14 cellular contexts compared by ENCODE assay signal in genomic region chr5:112253478-112254250, GRCh38.
DNase-seq lines count a peak whose midpoint lies in the region; ATAC-seq, FAIRE-seq and TF ChIP-seq lines count a peak whose summit lies in the region.
"Had no signal": no experiment of that assay in that cellular context is flagged by ENCODE, and none has a peak within 500 bp of the region (broad histone marks: within the 10 kb centered on the region; RNA-seq: fewer than 3 reads in every experiment).

No MANE protein-coding gene starts in this region.

- H3K27me3 ChIP-seq in bronchial epithelial cell (ENCODE audit: control insufficient read depth, insufficient read depth, low read length): no peaks in the 10 kb centered on the region

- peaks cover 6% of the 10 kb centered on the region for H3K4me1 Mint-ChIP-seq in nephron progenitor cell
- H3K4me1 Mint-ChIP-seq: natural killer cell had no signal

- H3K4me3 Mint-ChIP-seq in nephron progenitor cell: no peak overlapping the region
- H3K4me3 Mint-ChIP-seq: natural killer cell had no signal

- no peak for TF ChIP-seq CTCF in bronchial epithelial cell (IDR thresholded peaks at IDR 0.05; ENCODE audit: insufficient read depth, low read length, severe bottlenecking)
- no peak for TF ChIP-seq CTCF in nephron progenitor cell (IDR thresholded peaks at IDR 0.05)

- no peak for FAIRE-seq in bronchial epithelial cell (lab: Jason Lieb, UNC)

- ATAC-seq in left cardiac atrium: peak; percentile 88 to 96

- no peak overlapping the region for H3K4me3 ChIP-seq in bronchial epithelial cell (ENCODE audit: low read depth, low read length)
- H3K4me3 ChIP-seq: skin epidermis had no signal

- peak; percentile 15 for DNase-seq in HS-5 (ENCODE audit: low read depth)
- DNase-seq in bronchial epithelial cell (ENCODE audit: low read depth): peak; percentile 89
- DNase-seq in left cardiac atrium: peak; percentile 50
- DNase-seq in stromal cell of bone marrow (ENCODE audit: low read depth): peak; percentile 75
- no peak for DNase-seq in nephron progenitor cell
- DNase-seq in UCSD-AML1 (lab: John Stamatoyannopoulos, UW; ENCODE audit: unreplicated experiment): no peak
- DNase-seq in occipital lobe (lab: John Stamatoyannopoulos, UW): no peak
- no peak for DNase-seq in NCI-H1930 (lab: John Stamatoyannopoulos, UW)
- DNase-seq: activated naive CD4-positive, alpha-beta T cell treated with anti-CD3 and anti-CD28 coated beads, Interleukin-2, amount 50 U/mL, for 16 hours; cortex of kidney; kidney glomerular epithelial cell; natural killer cell; NCI-H187 treated with DMSO at 0.1 percent for 48 hours had no signal

- peaks cover 4% of the 10 kb centered on the region for H3K27me3 Mint-ChIP-seq in nephron progenitor cell (ENCODE audit: low read depth, poor library complexity)

- intact Hi-C loops in left cardiac atrium (cut with DNase I): loop anchor here in 1 of 2 donors (10.0 kb wide), 1 partner anchor 161 kb away; the partner anchor contains the start of gene EPB41L4A

- H3K36me3 Mint-ChIP-seq in nephron progenitor cell (ENCODE audit: low read depth): no peaks in the 10 kb centered on the region
- H3K36me3 Mint-ChIP-seq: natural killer cell had no signal

- no peaks in the 10 kb centered on the region for H3K9me3 Mint-ChIP-seq in nephron progenitor cell
- H3K9me3 Mint-ChIP-seq: natural killer cell had no signal

- no peaks in the 10 kb centered on the region for H3K36me3 ChIP-seq in bronchial epithelial cell (ENCODE audit: control insufficient read depth, insufficient read depth, low read length)

- no peak overlapping the region for H3K27ac Mint-ChIP-seq in nephron progenitor cell
- H3K27ac Mint-ChIP-seq: natural killer cell had no signal

Comparison
In these comparisons a context has a peak if more than half of its experiments do, and no peak if none do; other contexts are left out.
1. DNase-seq: peak in HS-5 (single experiment), bronchial epithelial cell (single experiment), left cardiac atrium (single experiment) and stromal cell of bone marrow (single experiment); none in nephron progenitor cell (single experiment), UCSD-AML1 (single experiment), occipital lobe (single experiment) and NCI-H1930 (0 of 2).